ENCODE assay signal across 25 cellular contexts in genomic region chr14:104810316-104810715, GRCh38. TPM values are rescaled to one million over a fixed set of nuclear protein-coding genes. Genes with fewer than 3 reads are reported as not detected.
DNase-seq lines count a peak whose midpoint lies in the region; ATAC-seq, FAIRE-seq and TF ChIP-seq lines count a peak whose summit lies in the region.
"Had no signal": no experiment of that assay in that cellular context is flagged by ENCODE, and none has a peak within 500 bp of the region (broad histone marks: within the 10 kb centered on the region; RNA-seq: fewer than 3 reads in every experiment).

No MANE protein-coding gene starts in this region.

- H3K27ac Mint-ChIP-seq in T-helper 17 cell = peak overlapping the region; percentile 79
- no peak overlapping the region for H3K27ac Mint-ChIP-seq in effector memory CD8-positive, alpha-beta T cell
- H3K27ac Mint-ChIP-seq: CD14-positive monocyte; CD4-positive, alpha-beta T cell; CD8-positive, alpha-beta memory T cell; GM23338; HFFc6 had no signal

- H3K9me3 ChIP-seq in T-helper 17 cell (ENCODE audit: control insufficient read depth, low read length, poor library complexity, severe bottlenecking) (no peaks in the 10 kb centered on the region), kidney (ENCODE audit: control insufficient read depth in 1 of 2, low read length in 2 of 2) (no peaks in the 10 kb centered on the region)
- H3K9me3 ChIP-seq: A549; BE2C; BLaER1 treated with 17β-estradiol and CSF1 and Interleukin-3, amounts not matched to agents 10 nM and 100 nM; HAP-1 had no signal

- no peak overlapping the region for H3K4me3 Mint-ChIP-seq in T-helper 17 cell
- H3K4me3 Mint-ChIP-seq in effector memory CD8-positive, alpha-beta T cell = no peak overlapping the region
- H3K4me3 Mint-ChIP-seq: CD14-positive monocyte; CD4-positive, alpha-beta T cell; CD8-positive, alpha-beta memory T cell; GM23338; HFFc6 had no signal

- peak; percentile 21 for DNase-seq in H7
- DNase-seq in T-helper 17 cell = no peak
- DNase-seq in kidney = peak; percentile 55
- DNase-seq in DMS153 (lab: John Stamatoyannopoulos, UW) = no peak
- no peak for DNase-seq in effector memory CD8-positive, alpha-beta T cell
- DNase-seq: 8988T; ACHN; AML-193; BE2C; CD4-positive, alpha-beta T cell; CD8-positive, alpha-beta memory T cell; DMS 273 treated with DMSO at 0.1 percent for 48 hours; DMS53; DMS79 treated with DMSO at 0.1 percent for 48 hours; GF-D8; HFFc6 had no signal

- H3K27me3 ChIP-seq in H7 (ENCODE audit: control insufficient read depth, insufficient read depth, low read length) = no peaks in the 10 kb centered on the region
- H3K27me3 ChIP-seq: BE2C; BLaER1 treated with 17β-estradiol and CSF1 and Interleukin-3, amounts not matched to agents 10 nM and 100 nM had no signal

- no peak overlapping the region for H3K4me3 ChIP-seq in H7 (ENCODE audit: insufficient read depth, low read depth, low read length)
- no peak overlapping the region for H3K4me3 ChIP-seq in kidney (ENCODE audit: low read length in 2 of 2)
- H3K4me3 ChIP-seq: A549; BLaER1 treated with 17β-estradiol and CSF1 and Interleukin-3, amounts not matched to agents 10 nM and 100 nM; GM23338; HAP-1 had no signal

- H3K9me3 Mint-ChIP-seq in effector memory CD8-positive, alpha-beta T cell = no peaks in the 10 kb centered on the region
- H3K9me3 Mint-ChIP-seq: CD14-positive monocyte; CD4-positive, alpha-beta T cell; CD8-positive, alpha-beta memory T cell; HFFc6 had no signal

- no peak for TF ChIP-seq CTCF in kidney (IDR thresholded peaks at IDR 0.05; ENCODE audit: borderline replicate concordance, extremely low read depth, insufficient read depth)

- FAIRE-seq in kidney (lab: Jason Lieb, UNC) = no peak
- FAIRE-seq: A549, D721Med, GM12891, GM18507 had no signal

- no peak overlapping the region for H3K27ac ChIP-seq in kidney (ENCODE audit: low read depth in 2 of 2, low read length in 2 of 2)
- H3K27ac ChIP-seq: A549; BLaER1 treated with 17β-estradiol and CSF1 and Interleukin-3, amounts not matched to agents 10 nM and 100 nM had no signal

- H3K36me3 Mint-ChIP-seq in T-helper 17 cell (ENCODE audit: low read depth) = no peaks in the 10 kb centered on the region
- H3K36me3 Mint-ChIP-seq in effector memory CD8-positive, alpha-beta T cell (ENCODE audit: insufficient read depth) = peaks cover 4% of the 10 kb centered on the region
- H3K36me3 Mint-ChIP-seq: CD8-positive, alpha-beta memory T cell had no signal

- H3K4me1 ChIP-seq in kidney (ENCODE audit: control insufficient read depth in 1 of 2, insufficient read depth in 1 of 2, low read depth in 1 of 2, low read length in 2 of 2) = peaks cover under 1 to 8% of the 10 kb centered on the region in 2 donors
- H3K4me1 ChIP-seq: BE2C had no signal

- H3K9ac ChIP-seq in kidney (ENCODE audit: low read length in 2 of 2) = no peak overlapping the region

- intact Hi-C loops in kidney (cut with DNase I) = no loop called here

- no peaks in the 10 kb centered on the region for H3K36me3 ChIP-seq in H7 (replicated peaks; ENCODE audit: control insufficient read depth, insufficient read depth, low read length)
- no peaks in the 10 kb centered on the region for H3K36me3 ChIP-seq in kidney (ENCODE audit: control insufficient read depth in 1 of 2, insufficient read depth in 2 of 2, low read length in 2 of 2)
- H3K36me3 ChIP-seq: BE2C, HAP-1 had no signal

- H3K4me1 Mint-ChIP-seq in T-helper 17 cell = peaks cover 14% of the 10 kb centered on the region
- peaks cover 5 to 10% of the 10 kb centered on the region in 2 donors for H3K4me1 Mint-ChIP-seq in effector memory CD8-positive, alpha-beta T cell (ENCODE audit: low read depth in 2 of 2)
- H3K4me1 Mint-ChIP-seq: GM23338 had no signal

- H3K27me3 Mint-ChIP-seq in T-helper 17 cell = no peaks in the 10 kb centered on the region
- no peaks in the 10 kb centered on the region for H3K27me3 Mint-ChIP-seq in effector memory CD8-positive, alpha-beta T cell
- H3K27me3 Mint-ChIP-seq: CD4-positive, alpha-beta T cell; CD8-positive, alpha-beta memory T cell had no signal

- ATAC-seq in T-helper 17 cell (no peak), HG03039 (IDR thresholded peaks at IDR 0.05; ENCODE audit: unreplicated experiment) (no peak)
- no peak for ATAC-seq in effector memory CD8-positive, alpha-beta T cell (replicated peaks)
- ATAC-seq: A549, GM23338 had no signal

RNA-seq across cellular contexts. Expression of gene ZBTB42, which starts 9.4 kb away (rescaled TPM):
- total RNA-seq in H7 (2014; rRNA removed; shearing (Covaris generic)) = 9.1 and 9.5 TPM in 2 replicates
- total RNA-seq in T-helper 17 cell = 1 to 10 TPM; 2.7 to 3.3 TPM
- 10.0 TPM for total RNA-seq in kidney
- 3.9 TPM for polyA plus RNA-seq in kidney (ENCODE audit: insufficient read depth, low read depth, low replicate concordance)

RNA-seq across cellular contexts. Expression of gene AKT1, which starts 14.8 kb away (rescaled TPM):
- total RNA-seq in H7 (2014; rRNA removed; shearing (Covaris generic)) = 152 and 165 TPM in 2 replicates
- total RNA-seq in T-helper 17 cell = 10 to 100 TPM; 72.4 to 77.2 TPM
- 125 TPM for total RNA-seq in kidney
- 70.6 TPM for polyA plus RNA-seq in kidney (ENCODE audit: insufficient read depth, low read depth, low replicate concordance)

RNA-seq across cellular contexts. Expression of gene CEP170B, which starts 54.8 kb away (rescaled TPM):
- 20.8 and 21.4 TPM in 2 replicates for total RNA-seq in H7 (2014; rRNA removed; shearing (Covaris generic))
- total RNA-seq in T-helper 17 cell (1 to 10 TPM; 7.0 to 7.7 TPM), kidney (42.4 TPM)
- 8.1 TPM for polyA plus RNA-seq in kidney (ENCODE audit: insufficient read depth, low read depth, low replicate concordance)
- polyA plus RNA-seq: CD14-positive monocyte; CD8-positive, alpha-beta memory T cell had no signal

RNA-seq across cellular contexts. Expression of gene SIVA1, which starts 57.4 kb away (rescaled TPM):
- total RNA-seq in H7 (2014; rRNA removed; shearing (Covaris generic)) = 206 and 249 TPM in 2 replicates
- total RNA-seq in T-helper 17 cell (10 to 100 TPM; 76.2 to 85.7 TPM), kidney (65.7 TPM)
- 124 TPM for polyA plus RNA-seq in kidney (ENCODE audit: insufficient read depth, low read depth, low replicate concordance)

Comparison
In these comparisons a context has a peak if more than half of its experiments do, and no peak if none do; other contexts are left out.
1. DNase-seq: peak in H7 (single experiment) and kidney (single experiment); none in T-helper 17 cell (0 of 3), DMS153 (single experiment) and effector memory CD8-positive, alpha-beta T cell (0 of 3).